24 cellular contexts compared by ENCODE assay signal in the genomic region with DNA sequence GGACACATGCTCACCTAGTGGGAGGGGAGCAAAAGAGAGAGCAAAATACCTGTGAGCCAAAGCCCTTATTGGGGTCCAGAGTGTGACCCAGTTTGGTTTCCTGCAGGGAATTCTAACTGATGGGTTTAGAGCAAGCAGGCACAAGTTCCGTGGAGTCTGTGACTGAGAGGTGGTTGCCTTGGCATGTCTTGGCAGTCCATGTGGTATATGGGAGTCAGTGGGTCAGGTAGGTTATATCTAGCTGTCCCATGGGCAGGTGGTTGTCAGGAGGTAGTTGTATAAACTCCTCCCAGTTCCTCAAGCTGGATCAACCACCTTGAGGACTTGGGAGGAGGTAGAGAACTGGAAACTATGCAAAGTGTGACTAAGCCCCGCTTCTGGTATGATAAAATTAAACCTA.
DNase-seq lines count a peak whose midpoint lies in the region; ATAC-seq and TF ChIP-seq lines count a peak whose summit lies in the region.
"Had no signal": no experiment of that assay in that cellular context is flagged by ENCODE, and none has a peak within 500 bp of the region (broad histone marks: within the 10 kb centered on the region; RNA-seq: fewer than 3 reads in every experiment).

No MANE protein-coding gene starts in this region.

- no peaks in the 10 kb centered on the region for H3K79me2 ChIP-seq in GM23338 (replicated peaks; ENCODE audit: insufficient read depth)
- H3K79me2 ChIP-seq in PC-3 (ENCODE audit: low read length), result no peaks in the 10 kb centered on the region

- H4K20me1 ChIP-seq in GM23338 (replicated peaks; ENCODE audit: insufficient read depth) (no peaks in the 10 kb centered on the region), PC-3 (ENCODE audit: low read length) (no peaks in the 10 kb centered on the region)
- H4K20me1 ChIP-seq: BLaER1 treated with 17β-estradiol and CSF1 and Interleukin-3, amounts not matched to agents 10 nM and 100 nM had no signal

- CTCF ChIA-PET in PC-3 (lab: Charles Lee), result no interaction called here

- no peak overlapping the region for H3K9ac ChIP-seq in PC-3 (ENCODE audit: low read length)
- H3K9ac ChIP-seq: BLaER1 treated with 17β-estradiol and CSF1 and Interleukin-3, amounts not matched to agents 10 nM and 100 nM had no signal

- intact Hi-C loops in PC-3 (cut with micrococcal nuclease) (no loop called here), upper lobe of right lung (cut with DNase I) (no loop called here)

- H3F3A ChIP-seq in GM23338 (replicated peaks; ENCODE audit: low read depth) (no peaks in the 10 kb centered on the region), PC-3 (ENCODE audit: low read length, unreplicated experiment) (no peaks in the 10 kb centered on the region)

- TF ChIP-seq CTCF in GM23338 (conservative IDR thresholded peaks at IDR 0.05; ENCODE audit: low read depth in 2 of 2) (no peak), PC-3 (conservative IDR thresholded peaks at IDR 0.05; ENCODE audit: low read depth, low read length) (no peak), epithelial cell of esophagus (IDR thresholded peaks at IDR 0.05; ENCODE audit: insufficient read depth, low read depth, low read length, missing control alignments) (no peak), foreskin keratinocyte (conservative IDR thresholded peaks at IDR 0.05) (no peak), upper lobe of right lung (IDR thresholded peaks at IDR 0.05) (no peak)

- H3K4me3 Mint-ChIP-seq in GM23338, result no peak overlapping the region
- H3K4me3 Mint-ChIP-seq in activated T-helper 17 cell treated with anti-CD3 and anti-CD28 coated beads, Interleukin-2, amount 50 U/mL, for 72 hours, result no peak overlapping the region
- H3K4me3 Mint-ChIP-seq: CD14-positive monocyte; CD4-positive, alpha-beta T cell; CD8-positive, alpha-beta memory T cell; H9 had no signal

- H3K36me3 ChIP-seq in GM23338 (ENCODE audit: insufficient read depth) (no peaks in the 10 kb centered on the region), PC-3 (ENCODE audit: low read depth, low read length) (no peaks in the 10 kb centered on the region), upper lobe of right lung (no peaks in the 10 kb centered on the region)
- H3K36me3 ChIP-seq: BE2C; BLaER1 treated with 17β-estradiol and CSF1 and Interleukin-3, amounts not matched to agents 10 nM and 100 nM had no signal

- H3K27ac Mint-ChIP-seq in GM23338, result peak overlapping the region; percentile 78; the same call in 1 of the 2 replicates
- H3K27ac Mint-ChIP-seq in activated T-helper 17 cell treated with anti-CD3 and anti-CD28 coated beads, Interleukin-2, amount 50 U/mL, for 72 hours, result no peak overlapping the region
- H3K27ac Mint-ChIP-seq: CD14-positive monocyte; CD4-positive, alpha-beta T cell; CD8-positive, alpha-beta memory T cell had no signal

- DNase-seq in GM23338 (ENCODE audit: low spot score) (no peak), PC-3 (no peak), epithelial cell of esophagus (ENCODE audit: low read depth) (peak; percentile 51), foreskin keratinocyte (peak; percentile 38 to 71), upper lobe of right lung (no peak)
- DNase-seq: 8988T; ACHN; AML-193; BE2C; CD4-positive, alpha-beta T cell; CD8-positive, alpha-beta memory T cell; DMS 273 treated with DMSO at 0.1 percent for 48 hours; DMS79; EL; GDM1; H9 had no signal

- H2AFZ ChIP-seq in GM23338 (no peak overlapping the region), PC-3 (ENCODE audit: low read length) (peak overlapping the region; percentile 30; the same call in 1 of the 2 replicates)

- no peak overlapping the region for H3K27ac ChIP-seq in GM23338 (ENCODE audit: low read depth)
- no peak overlapping the region for H3K27ac ChIP-seq in PC-3 (ENCODE audit: low read length)
- H3K27ac ChIP-seq in foreskin keratinocyte, result no peak overlapping the region
- no peak overlapping the region for H3K27ac ChIP-seq in upper lobe of right lung
- H3K27ac ChIP-seq: A549; BLaER1 treated with 17β-estradiol and CSF1 and Interleukin-3, amounts not matched to agents 10 nM and 100 nM had no signal

- no peaks in the 10 kb centered on the region for H3K4me1 Mint-ChIP-seq in GM23338
- H3K4me1 Mint-ChIP-seq in activated T-helper 17 cell treated with anti-CD3 and anti-CD28 coated beads, Interleukin-2, amount 50 U/mL, for 72 hours, result no peaks in the 10 kb centered on the region
- H3K4me1 Mint-ChIP-seq: CD14-positive monocyte; CD8-positive, alpha-beta memory T cell; H9 had no signal

- H3K4me1 ChIP-seq in GM23338 (ENCODE audit: insufficient read depth) (no peaks in the 10 kb centered on the region), PC-3 (ENCODE audit: insufficient read depth, low read length) (no peaks in the 10 kb centered on the region), foreskin keratinocyte (no peaks in the 10 kb centered on the region), upper lobe of right lung (no peaks in the 10 kb centered on the region)
- H3K4me1 ChIP-seq: A549; BE2C; BLaER1 treated with 17β-estradiol and CSF1 and Interleukin-3, amounts not matched to agents 10 nM and 100 nM had no signal

- ATAC-seq in GM23338 (no peak), PC-3 (no peak), foreskin keratinocyte (peak; percentile 24), GM18861 (IDR thresholded peaks at IDR 0.05; ENCODE audit: unreplicated experiment) (no peak), HG02623 (IDR thresholded peaks at IDR 0.05; ENCODE audit: unreplicated experiment) (no peak), upper lobe of right lung (no peak)
- ATAC-seq in activated T-helper 17 cell treated with anti-CD3 and anti-CD28 coated beads, Interleukin-2, amount 50 U/mL, for 72 hours (replicated peaks), result no peak
- ATAC-seq: A549, GM12878, HCT116 had no signal

- H3K9me3 Mint-ChIP-seq in GM23338, result no peaks in the 10 kb centered on the region
- H3K9me3 Mint-ChIP-seq in activated T-helper 17 cell treated with anti-CD3 and anti-CD28 coated beads, Interleukin-2, amount 50 U/mL, for 72 hours, result no peaks in the 10 kb centered on the region
- H3K9me3 Mint-ChIP-seq: CD4-positive, alpha-beta T cell; H9 had no signal

- no peak overlapping the region for H3K4me2 ChIP-seq in GM23338
- H3K4me2 ChIP-seq in PC-3 (ENCODE audit: low read length), result no peak overlapping the region
- H3K4me2 ChIP-seq: A549; BLaER1 treated with 17β-estradiol and CSF1 and Interleukin-3, amounts not matched to agents 10 nM and 100 nM had no signal

- no peaks in the 10 kb centered on the region for H3K27me3 ChIP-seq in GM23338 (ENCODE audit: insufficient read depth)
- H3K27me3 ChIP-seq in PC-3 (ENCODE audit: low read length), result no peaks in the 10 kb centered on the region
- H3K27me3 ChIP-seq in foreskin keratinocyte, result no peaks in the 10 kb centered on the region
- H3K27me3 ChIP-seq in upper lobe of right lung, result no peaks in the 10 kb centered on the region
- H3K27me3 ChIP-seq: BE2C; BLaER1 treated with 17β-estradiol and CSF1 and Interleukin-3, amounts not matched to agents 10 nM and 100 nM had no signal

- BruUV-seq in PC-3 (replicated peaks; lab: Mats Ljungman, UMichigan), result no TSS peak

- H3K4me3 ChIP-seq in GM23338 (no peak overlapping the region), PC-3 (ENCODE audit: low read length) (no peak overlapping the region), epithelial cell of esophagus (ENCODE audit: low read length) (no peak overlapping the region), upper lobe of right lung (no peak overlapping the region)
- H3K4me3 ChIP-seq: A549; BLaER1 treated with 17β-estradiol and CSF1 and Interleukin-3, amounts not matched to agents 10 nM and 100 nM; GM12878 had no signal

- H3K9me3 ChIP-seq in PC-3 (ENCODE audit: low read length) (no peaks in the 10 kb centered on the region), upper lobe of right lung (no peaks in the 10 kb centered on the region)
- H3K9me3 ChIP-seq: A549; BE2C; BLaER1 treated with 17β-estradiol and CSF1 and Interleukin-3, amounts not matched to agents 10 nM and 100 nM had no signal

- H3K27me3 Mint-ChIP-seq in GM23338 (ENCODE audit: insufficient read depth, low read depth, poor library complexity), result no peaks in the 10 kb centered on the region
- H3K27me3 Mint-ChIP-seq in activated T-helper 17 cell treated with anti-CD3 and anti-CD28 coated beads, Interleukin-2, amount 50 U/mL, for 72 hours, result peaks cover 4% of the 10 kb centered on the region
- H3K27me3 Mint-ChIP-seq: CD4-positive, alpha-beta T cell; CD8-positive, alpha-beta memory T cell had no signal

- no peaks in the 10 kb centered on the region for H3K36me3 Mint-ChIP-seq in GM23338 (ENCODE audit: low read depth)
- no peaks in the 10 kb centered on the region for H3K36me3 Mint-ChIP-seq in activated T-helper 17 cell treated with anti-CD3 and anti-CD28 coated beads, Interleukin-2, amount 50 U/mL, for 72 hours (ENCODE audit: low read depth)
- H3K36me3 Mint-ChIP-seq: CD14-positive monocyte; CD8-positive, alpha-beta memory T cell had no signal

- H3K9me2 ChIP-seq in GM23338 (ENCODE audit: insufficient read depth) (no peaks in the 10 kb centered on the region), PC-3 (replicated peaks; ENCODE audit: low read length) (no peaks in the 10 kb centered on the region)

- POLR2A ChIA-PET in PC-3 (lab: Charles Lee; ENCODE audit: unreplicated experiment), result interaction anchor here (0.6 kb wide), 1 partner anchor 658 kb away, joined by 8 read pairs; no protein-coding TSS in a partner anchor

Comparison
In these comparisons a context has a peak if more than half of its experiments do, and no peak if none do; other contexts are left out.
1. DNase-seq: peak in epithelial cell of esophagus (single experiment) and foreskin keratinocyte (2 of 2); none in GM23338 (single experiment), PC-3 (single experiment) and upper lobe of right lung (single experiment).